15 cellular contexts compared by ENCODE assay signal in the genomic region with DNA sequence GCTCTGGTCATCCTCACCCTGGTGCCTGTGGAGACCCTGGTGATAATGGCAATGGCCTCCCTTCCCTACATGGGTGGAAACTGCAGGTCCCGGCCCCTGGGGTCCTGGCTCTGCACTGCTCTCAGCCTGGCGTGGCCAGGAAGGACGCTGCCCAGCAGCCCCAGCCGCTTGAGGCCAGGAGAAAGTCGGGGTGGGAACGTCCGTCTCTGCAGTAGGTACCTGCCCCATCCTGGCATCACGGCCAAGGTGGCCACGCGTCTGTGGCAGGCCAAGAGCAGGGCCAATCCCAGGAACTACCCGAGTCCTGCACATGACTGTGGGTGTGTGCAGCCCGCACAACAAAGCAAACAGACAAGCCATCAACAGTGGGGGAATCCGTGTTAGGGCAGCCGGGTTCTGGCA. TPM values are rescaled to one million over a fixed set of nuclear protein-coding genes. Genes with fewer than 3 reads are reported as not detected.
DNase-seq lines count a peak whose midpoint lies in the region; ATAC-seq and TF ChIP-seq lines count a peak whose summit lies in the region.
"Had no signal": no experiment of that assay in that cellular context is flagged by ENCODE, and none has a peak within 500 bp of the region (broad histone marks: within the 10 kb centered on the region; RNA-seq: fewer than 3 reads in every experiment).

No MANE protein-coding gene starts in this region.

- ATAC-seq in mucosa of descending colon: no peak
- no peak for ATAC-seq in activated CD8-positive, alpha-beta T cell treated with anti-CD3 and anti-CD28 coated beads for 36 hours
- ATAC-seq: activated CD4-positive, CD25-positive, alpha-beta regulatory T cell treated with anti-CD3 and anti-CD28 coated beads, Interleukin-2, amount 50 U/mL, for 24 hours; body of pancreas had no signal

- H3K4me3 ChIP-seq in breast epithelium: peak overlapping the region in 1 of 3 donors; percentile 50
- H3K4me3 ChIP-seq in adrenal gland: no peak overlapping the region
- H3K4me3 ChIP-seq in mucosa of descending colon: no peak overlapping the region
- H3K4me3 ChIP-seq in thyroid gland (replicated peaks in 1 of 3): no peak overlapping the region
- H3K4me3 ChIP-seq: body of pancreas had no signal

- BruUV-seq in MCF 10A (replicated peaks; lab: Mats Ljungman, UMichigan): no TSS peak

- H3K27me3 ChIP-seq in breast epithelium (no peaks in the 10 kb centered on the region), adrenal gland (peaks cover 2% of the 10 kb centered on the region), thyroid gland (no peaks in the 10 kb centered on the region)

- no peak overlapping the region for H3K27ac Mint-ChIP-seq in MCF 10A (ENCODE audit: low read depth, unreplicated experiment)
- no peak overlapping the region for H3K27ac Mint-ChIP-seq in activated CD8-positive, alpha-beta T cell treated with anti-CD3 and anti-CD28 coated beads for 36 hours
- H3K27ac Mint-ChIP-seq in activated T-cell treated with anti-CD3 and anti-CD28 coated beads, Interleukin-2, amount 50 U/mL, for 24 hours: no peak overlapping the region
- H3K27ac Mint-ChIP-seq: CD4-positive, alpha-beta T cell; stimulated activated naive CD8-positive, alpha-beta T cell treated with anti-CD3 and anti-CD28 coated beads, Interleukin-15, Interleukin-2, amounts not matched to agents 100 ng/mL and 50 ng/mL, for 24 hours; T-helper 1 cell treated with Interleukin-12 subunit alpha and Interleukin-12 subunit beta and Interleukin-4 antibody, amounts not matched to agents 30 μg/mL and 1 μg/mL, for 36 hours had no signal

- TF ChIP-seq POLR2A in breast epithelium (IDR thresholded peaks at IDR 0.05) (no peak), adrenal gland (IDR thresholded peaks at IDR 0.05) (no peak), thyroid gland (IDR thresholded peaks at IDR 0.05) (no peak)

- no peaks in the 10 kb centered on the region for H3K27me3 Mint-ChIP-seq in MCF 10A (ENCODE audit: insufficient read depth, unreplicated experiment)
- peaks cover 33% of the 10 kb centered on the region for H3K27me3 Mint-ChIP-seq in activated CD8-positive, alpha-beta T cell treated with anti-CD3 and anti-CD28 coated beads for 36 hours
- peaks cover 54% of the 10 kb centered on the region for H3K27me3 Mint-ChIP-seq in activated T-cell treated with anti-CD3 and anti-CD28 coated beads, Interleukin-2, amount 50 U/mL, for 24 hours

- H3K9me3 Mint-ChIP-seq in MCF 10A (ENCODE audit: unreplicated experiment): no peaks in the 10 kb centered on the region
- no peaks in the 10 kb centered on the region for H3K9me3 Mint-ChIP-seq in activated CD8-positive, alpha-beta T cell treated with anti-CD3 and anti-CD28 coated beads for 36 hours
- H3K9me3 Mint-ChIP-seq in activated T-cell treated with anti-CD3 and anti-CD28 coated beads, Interleukin-2, amount 50 U/mL, for 24 hours: no peaks in the 10 kb centered on the region
- H3K9me3 Mint-ChIP-seq: CD4-positive, alpha-beta T cell; stimulated activated naive CD8-positive, alpha-beta T cell treated with anti-CD3 and anti-CD28 coated beads, Interleukin-15, Interleukin-2, amounts not matched to agents 100 ng/mL and 50 ng/mL, for 24 hours; T-helper 1 cell treated with Interleukin-12 subunit alpha and Interleukin-12 subunit beta and Interleukin-4 antibody, amounts not matched to agents 30 μg/mL and 1 μg/mL, for 36 hours had no signal

- H3K4me3 Mint-ChIP-seq in MCF 10A (ENCODE audit: unreplicated experiment): no peak overlapping the region
- no peak overlapping the region for H3K4me3 Mint-ChIP-seq in activated CD8-positive, alpha-beta T cell treated with anti-CD3 and anti-CD28 coated beads for 36 hours
- no peak overlapping the region for H3K4me3 Mint-ChIP-seq in activated T-cell treated with anti-CD3 and anti-CD28 coated beads, Interleukin-2, amount 50 U/mL, for 24 hours
- H3K4me3 Mint-ChIP-seq: CD4-positive, alpha-beta T cell; stimulated activated naive CD8-positive, alpha-beta T cell treated with anti-CD3 and anti-CD28 coated beads, Interleukin-15, Interleukin-2, amounts not matched to agents 100 ng/mL and 50 ng/mL, for 24 hours; T-helper 1 cell treated with Interleukin-12 subunit alpha and Interleukin-12 subunit beta and Interleukin-4 antibody, amounts not matched to agents 30 μg/mL and 1 μg/mL, for 36 hours had no signal

- H3K9me3 ChIP-seq in breast epithelium (no peaks in the 10 kb centered on the region), adrenal gland (replicated peaks in 1 of 3) (no peaks in the 10 kb centered on the region), mucosa of descending colon (no peaks in the 10 kb centered on the region), thyroid gland (no peaks in the 10 kb centered on the region)
- H3K9me3 ChIP-seq: body of pancreas had no signal

- CTCF ChIA-PET in MCF 10A (lab: Yijun Ruan, JAX): no interaction called here
- CTCF ChIA-PET in activated CD8-positive, alpha-beta T cell treated with anti-CD3 and anti-CD28 coated beads for 36 hours (lab: Charles Lee): no interaction called here

- POLR2A ChIA-PET in MCF 10A (lab: Yijun Ruan, JAX): no interaction called here
- POLR2A ChIA-PET in activated CD8-positive, alpha-beta T cell treated with anti-CD3 and anti-CD28 coated beads for 36 hours (lab: Charles Lee): no interaction called here

- DNase-seq in breast epithelium (ENCODE audit: low spot score in 2 of 2): no peak
- no peak for DNase-seq in MCF 10A (ENCODE audit: unreplicated experiment)
- DNase-seq in adrenal gland: peak in 4 of 7 donors; percentile 11 to 17 (median 14)
- DNase-seq in mucosa of descending colon: peak; percentile 10 to 53 (median 29)
- peak; percentile 31 to 33 for DNase-seq in thyroid gland
- DNase-seq in GM20000 (ENCODE audit: low spot score): no peak
- DNase-seq in activated CD8-positive, alpha-beta T cell treated with anti-CD3 and anti-CD28 coated beads for 36 hours: no peak
- DNase-seq in activated T-cell treated with anti-CD3 and anti-CD28 coated beads, Interleukin-2, amount 50 U/mL, for 24 hours: no peak
- DNase-seq: Kasumi-1, occipital lobe had no signal

- peaks cover 16% of the 10 kb centered on the region for H3K4me1 Mint-ChIP-seq in MCF 10A (ENCODE audit: insufficient read depth, unreplicated experiment)
- peaks cover 5% of the 10 kb centered on the region for H3K4me1 Mint-ChIP-seq in activated CD8-positive, alpha-beta T cell treated with anti-CD3 and anti-CD28 coated beads for 36 hours (ENCODE audit: low read depth)
- H3K4me1 Mint-ChIP-seq in activated T-cell treated with anti-CD3 and anti-CD28 coated beads, Interleukin-2, amount 50 U/mL, for 24 hours (ENCODE audit: low read depth): peaks cover 10% of the 10 kb centered on the region

- intact Hi-C loops in breast epithelium (cut with DNase I; ENCODE audit: low total_unique reads) (no loop called here), MCF 10A (cut with micrococcal nuclease) (no loop called here), adrenal gland (cut with DNase I) (no loop called here), mucosa of descending colon (cut with DNase I, micrococcal nuclease) (no loop called here), thyroid gland (cut with DNase I) (no loop called here)
- intact Hi-C loops in activated CD8-positive, alpha-beta T cell treated with anti-CD3 and anti-CD28 coated beads for 36 hours (cut with micrococcal nuclease): no loop called here

- TF ChIP-seq CTCF in breast epithelium (IDR thresholded peaks at IDR 0.05) (no peak), MCF 10A (IDR thresholded peaks at IDR 0.05; ENCODE audit: unreplicated experiment) (no peak), adrenal gland (IDR thresholded peaks at IDR 0.05) (no peak), mucosa of descending colon (IDR thresholded peaks at IDR 0.05) (no peak), thyroid gland (IDR thresholded peaks at IDR 0.05) (no peak), GM20000 (IDR thresholded peaks at IDR 0.05; ENCODE audit: extremely low read depth, missing control alignments) (no peak)
- no peak for TF ChIP-seq CTCF in activated CD8-positive, alpha-beta T cell treated with anti-CD3 and anti-CD28 coated beads for 36 hours (IDR thresholded peaks at IDR 0.05)

- H3K27ac ChIP-seq in breast epithelium: peak overlapping the region; percentile 70 to 87
- H3K27ac ChIP-seq in adrenal gland: no peak overlapping the region
- H3K27ac ChIP-seq in thyroid gland: peak overlapping the region in 2 of 3 donors; percentile 79 to 84
- H3K27ac ChIP-seq: body of pancreas had no signal

- H3K36me3 ChIP-seq in breast epithelium: no peaks in the 10 kb centered on the region
- H3K36me3 ChIP-seq in adrenal gland (replicated peaks in 1 of 2): no peaks in the 10 kb centered on the region
- no peaks in the 10 kb centered on the region for H3K36me3 ChIP-seq in mucosa of descending colon (ENCODE audit: low read depth)
- H3K36me3 ChIP-seq in thyroid gland: no peaks in the 10 kb centered on the region

- H3K4me1 ChIP-seq in breast epithelium: peaks cover 8 to 45% of the 10 kb centered on the region in 2 donors
- H3K4me1 ChIP-seq in adrenal gland (replicated peaks in 1 of 2): peaks cover 5 to 11% of the 10 kb centered on the region in 2 donors
- H3K4me1 ChIP-seq in mucosa of descending colon (ENCODE audit: low read depth): peaks cover 28% of the 10 kb centered on the region
- H3K4me1 ChIP-seq in thyroid gland: peaks cover 64 to 82% of the 10 kb centered on the region in 2 donors

- 76 to 90% (median 80%) methylated on average over 2 to 14 of the region's 14 CpGs for WGBS in adrenal gland, 4 donors
- WGBS in thyroid gland, 2 donors: 88 to 96% methylated on average over 10 to 14 of the region's 14 CpGs

- H3K36me3 Mint-ChIP-seq in MCF 10A (ENCODE audit: insufficient read depth, unreplicated experiment): peaks cover 3% of the 10 kb centered on the region
- H3K36me3 Mint-ChIP-seq in activated CD8-positive, alpha-beta T cell treated with anti-CD3 and anti-CD28 coated beads for 36 hours (ENCODE audit: low read depth): no peaks in the 10 kb centered on the region
- no peaks in the 10 kb centered on the region for H3K36me3 Mint-ChIP-seq in activated T-cell treated with anti-CD3 and anti-CD28 coated beads, Interleukin-2, amount 50 U/mL, for 24 hours (ENCODE audit: low read depth)

RNA-seq across cellular contexts. Expression of gene FGFRL1, which starts 33.8 kb away (rescaled TPM):
- total RNA-seq in breast epithelium (10 to 100 TPM; 19.8 to 40.0 (median 22.9) TPM), MCF 10A (2022) (33.5 and 33.6 TPM in 2 replicates), adrenal gland (100 to 1,000 TPM in 3 of 8 donors, 10 to 100 TPM in 5; 45.9 to 274 (median 85.1) TPM), mucosa of descending colon (10 to 100 TPM; 14.7 to 19.3 (median 16.9) TPM), thyroid gland (10 to 100 TPM; 59.0 to 93.9 (median 77.2) TPM)
- 10 to 100 TPM; 24.4 to 75.5 (median 25.3) TPM for polyA plus RNA-seq in adrenal gland
- total RNA-seq in activated CD8-positive, alpha-beta T cell treated with anti-CD3 and anti-CD28 coated beads for 36 hours: 10 to 100 TPM; 16.2 to 18.0 TPM

RNA-seq across cellular contexts. Expression of gene SLC26A1, which starts 52.0 kb away (rescaled TPM):
- under 1 TPM; 0.33 to 0.48 (median 0.44) TPM for total RNA-seq in breast epithelium
- 0.10 and 0.16 TPM in 2 replicates for total RNA-seq in MCF 10A (2022)
- total RNA-seq in adrenal gland: 10 to 100 TPM in 1 of 8 donors, 1 to 10 TPM in 5, under 1 TPM in 2; 0.85 to 55.0 (median 3.1) TPM
- 10 to 100 TPM in 1 of 3 donors, 1 to 10 TPM in 2; 2.5 to 11.6 (median 3.7) TPM for polyA plus RNA-seq in adrenal gland
- total RNA-seq in mucosa of descending colon: 1 to 10 TPM in 2 of 3 donors, under 1 TPM in 1; 0.85 to 2.8 (median 1.9) TPM
- total RNA-seq in thyroid gland: under 1 TPM; 0.15 to 0.33 (median 0.24) TPM
- under 1 TPM in 1 of 2 experiments, not detected in 1; 0.27 TPM for total RNA-seq in activated CD8-positive, alpha-beta T cell treated with anti-CD3 and anti-CD28 coated beads for 36 hours
- total RNA-seq: CD4-positive, alpha-beta T cell had no signal

RNA-seq across cellular contexts. Expression of gene IDUA, which starts 58.4 kb away (rescaled TPM):
- total RNA-seq in breast epithelium: 10 to 100 TPM; 16.3 to 32.8 (median 28.2) TPM
- 35.0 and 35.1 TPM in 2 replicates for total RNA-seq in MCF 10A (2022)
- 10 to 100 TPM; 16.7 to 78.4 (median 31.2) TPM for total RNA-seq in adrenal gland
- 100 to 1,000 TPM in 1 of 3 donors, 10 to 100 TPM in 1, 1 to 10 TPM in 1; 1.6 to 109 (median 90.6) TPM for polyA plus RNA-seq in adrenal gland
- total RNA-seq in mucosa of descending colon: 10 to 100 TPM; 29.7 to 45.7 (median 33.4) TPM
- total RNA-seq in thyroid gland: 10 to 100 TPM in 3 of 4 donors, 1 to 10 TPM in 1; 9.7 to 32.3 (median 25.0) TPM
- 1 to 10 TPM; 4.8 to 5.4 TPM for total RNA-seq in activated CD8-positive, alpha-beta T cell treated with anti-CD3 and anti-CD28 coated beads for 36 hours

Comparison
In these comparisons a context has a peak if more than half of its experiments do, and no peak if none do; other contexts are left out.
1. DNase-seq: peak in adrenal gland (4 of 7), mucosa of descending colon (3 of 3) and thyroid gland (2 of 2); none in breast epithelium (0 of 2), MCF 10A (single experiment), GM20000 (single experiment), activated CD8-positive, alpha-beta T cell treated with anti-CD3 and anti-CD28 coated beads for 36 hours (single experiment) and activated T-cell treated with anti-CD3 and anti-CD28 coated beads, Interleukin-2, amount 50 U/mL, for 24 hours (single experiment).
2. H3K27ac ChIP-seq: peak in breast epithelium (2 of 2) and thyroid gland (2 of 3); none in adrenal gland (0 of 5).